Comparison of ENCODE assay signal across 9 cellular contexts in genomic region chr1:184753093-184753492, GRCh38. TPM values are rescaled to one million over a fixed set of nuclear protein-coding genes. Genes with fewer than 3 reads are reported as not detected.
DNase-seq lines count a peak whose midpoint lies in the region; ATAC-seq, FAIRE-seq and TF ChIP-seq lines count a peak whose summit lies in the region.
"Had no signal": no experiment of that assay in that cellular context is flagged by ENCODE, and none has a peak within 500 bp of the region (broad histone marks: within the 10 kb centered on the region; RNA-seq: fewer than 3 reads in every experiment).

No MANE protein-coding gene starts in this region.

- H2BK120ac ChIP-seq in neuronal stem cell (ENCODE audit: low read depth, low read length), result no peak overlapping the region

- H3K36me3 ChIP-seq in duodenal mucosa (ENCODE audit: control insufficient read depth in 1 of 2, insufficient read depth in 2 of 2, low read length in 2 of 2) (no peaks in the 10 kb centered on the region), neuronal stem cell (replicated peaks in 1 of 2; ENCODE audit: control insufficient read depth in 2 of 2, insufficient read depth in 2 of 2, low read length in 2 of 2) (no peaks in the 10 kb centered on the region)

- ATAC-seq in HG02759 (IDR thresholded peaks at IDR 0.05; ENCODE audit: unreplicated experiment), result no peak

- no peak overlapping the region for H2AK5ac ChIP-seq in neuronal stem cell (ENCODE audit: low read depth, low read length)

- H3K4me3 ChIP-seq in NB4 (ENCODE audit: low read depth, low read length) (peak overlapping the region; percentile 95), duodenal mucosa (ENCODE audit: low read depth in 1 of 2, low read length in 2 of 2) (peak overlapping the region; percentile 97 to 100), neuronal stem cell (ENCODE audit: low read length in 2 of 2) (peak overlapping the region in 1 of 2 donors; percentile 97)

- H3K79me1 ChIP-seq in neuronal stem cell (ENCODE audit: low read depth, low read length), result no peaks in the 10 kb centered on the region

- no peaks in the 10 kb centered on the region for H3K9me3 ChIP-seq in duodenal mucosa (ENCODE audit: control insufficient read depth in 1 of 2, low read length in 2 of 2)
- no peaks in the 10 kb centered on the region for H3K9me3 ChIP-seq in neuronal stem cell (replicated peaks in 1 of 2; ENCODE audit: control insufficient read depth in 2 of 2, insufficient read depth in 1 of 2, low read depth in 1 of 2, low read length in 2 of 2)

- peak; percentile 29 for FAIRE-seq in D721Med (lab: Jason Lieb, UNC)

- no peak overlapping the region for H2BK5ac ChIP-seq in neuronal stem cell (ENCODE audit: low read length)

- DNase-seq in D721Med (ENCODE audit: insufficient read length, low spot score) (no peak), NB4 (ENCODE audit: low read depth) (no peak), neuronal stem cell (ENCODE audit: low spot score) (no peak), DMS153 (lab: John Stamatoyannopoulos, UW) (no peak), GM19238 (ENCODE audit: insufficient read length, low spot score) (no peak), NCI-H1092 treated with DMSO at 0.1 percent for 48 hours (lab: John Stamatoyannopoulos, UW) (no peak)
- DNase-seq: SW 1271 had no signal

- H3K23ac ChIP-seq in neuronal stem cell (ENCODE audit: low read depth, low read length, poor library complexity), result no peak overlapping the region

- H3K4me2 ChIP-seq in neuronal stem cell (ENCODE audit: insufficient read depth, low read length, poor library complexity, severe bottlenecking), result no peak overlapping the region

- no peak overlapping the region for H3K14ac ChIP-seq in neuronal stem cell (ENCODE audit: low read length)

- no peak for TF ChIP-seq POLR2A in NB4 (IDR thresholded peaks at IDR 0.05; ENCODE audit: extremely low read depth, insufficient read length)

- no peak overlapping the region for H3K18ac ChIP-seq in neuronal stem cell (ENCODE audit: low read length)

- no peak overlapping the region for H3K27ac ChIP-seq in duodenal mucosa (ENCODE audit: low read depth, low read length)
- no peak overlapping the region for H3K27ac ChIP-seq in neuronal stem cell (replicated peaks; ENCODE audit: low read length)

- H3K4ac ChIP-seq in neuronal stem cell (ENCODE audit: low read length), result no peak overlapping the region

- H3K27me3 ChIP-seq in duodenal mucosa (ENCODE audit: control insufficient read depth in 1 of 2, insufficient read depth in 2 of 2, low read length in 2 of 2) (no peaks in the 10 kb centered on the region), neuronal stem cell (ENCODE audit: control insufficient read depth in 3 of 3, insufficient read depth in 3 of 3, low read depth in 1 of 3, low read length in 3 of 3) (peaks cover 0 to 11% (median 2%) of the 10 kb centered on the region in 3 experiments)

- no peak overlapping the region for H2BK15ac ChIP-seq in neuronal stem cell (ENCODE audit: low read length)

- WGBS in neuronal stem cell (ENCODE audit: extremely low coverage in 2 of 2, insufficient read length in 2 of 2, insufficient replicate concordance in 1 of 2), 2 donors, result no CpG with 5 or more reads among the region's 5 CpGs

- no peak overlapping the region for H4K91ac ChIP-seq in neuronal stem cell (ENCODE audit: low read depth, low read length, poor library complexity)

- H2BK12ac ChIP-seq in neuronal stem cell (ENCODE audit: low read length), result no peak overlapping the region

- H2AFZ ChIP-seq in neuronal stem cell (ENCODE audit: low read length), result peak overlapping the region; percentile 99

- H3K4me1 ChIP-seq in duodenal mucosa (ENCODE audit: control insufficient read depth in 1 of 2, insufficient read depth in 2 of 2, low read length in 2 of 2), result peaks cover 19 to 30% of the 10 kb centered on the region in 2 donors
- H3K4me1 ChIP-seq in neuronal stem cell (ENCODE audit: control insufficient read depth in 2 of 2, insufficient read depth in 1 of 2, low read depth in 1 of 2, low read length in 2 of 2), result peaks cover 0 to 2% of the 10 kb centered on the region in 2 donors

- H3K9ac ChIP-seq in duodenal mucosa (ENCODE audit: low read depth in 1 of 2, low read length in 2 of 2) (peak overlapping the region; percentile 95 to 98), neuronal stem cell (ENCODE audit: low read depth, low read length, poor library complexity) (no peak overlapping the region)

- H4K8ac ChIP-seq in neuronal stem cell (ENCODE audit: low read depth, low read length), result no peak overlapping the region

- TF ChIP-seq CTCF in D721Med (IDR thresholded peaks at IDR 0.05; ENCODE audit: insufficient read depth, missing control alignments), result no peak
- no peak for TF ChIP-seq CTCF in NB4 (IDR thresholded peaks at IDR 0.05; ENCODE audit: low read depth, low read length)

RNA-seq across cellular contexts. Expression of gene EDEM3, which starts 1.6 kb away (rescaled TPM):
- 12.9 TPM for polyA plus RNA-seq in neuronal stem cell (2013, experiment 1 of 2)
- polyA plus RNA-seq in neuronal stem cell (2013, experiment 2 of 2), result 14.2 TPM
